Comparison of ENCODE assay signal across 19 cellular contexts in the genomic region with DNA sequence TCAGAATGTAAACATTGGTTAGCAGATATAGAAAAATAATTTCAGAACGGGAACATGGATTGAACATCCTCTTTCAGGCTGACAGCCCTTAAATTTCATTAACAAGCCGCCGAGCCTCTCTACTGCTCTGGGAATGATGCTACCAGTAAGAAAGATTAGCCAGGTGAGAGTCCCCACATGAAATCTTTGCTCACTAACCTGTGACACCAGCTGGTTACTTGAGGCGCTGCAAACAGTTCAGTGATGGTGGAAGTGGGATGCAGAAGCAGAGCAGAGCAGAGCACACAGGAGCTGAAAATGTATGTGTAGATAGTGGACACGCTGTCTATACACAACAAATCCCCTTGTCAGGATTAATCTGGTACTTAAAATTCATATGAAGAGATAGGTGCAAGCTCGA.
DNase-seq lines count a peak whose midpoint lies in the region; ATAC-seq and TF ChIP-seq lines count a peak whose summit lies in the region.
"Had no signal": no experiment of that assay in that cellular context is flagged by ENCODE, and none has a peak within 500 bp of the region (broad histone marks: within the 10 kb centered on the region; RNA-seq: fewer than 3 reads in every experiment).

No MANE protein-coding gene starts in this region.

- peaks cover 60% of the 10 kb centered on the region for H3K27me3 ChIP-seq in smooth muscle cell (ENCODE audit: low read depth)
- H3K27me3 ChIP-seq: ascending aorta, vagina had no signal

- peak overlapping the region; percentile 62 for H3K4me3 ChIP-seq in smooth muscle cell
- H3K4me3 ChIP-seq: lung, vagina had no signal

- H3K79me2 ChIP-seq in smooth muscle cell (ENCODE audit: low read depth), result no peaks in the 10 kb centered on the region

- H3K4me3 Mint-ChIP-seq in endothelial cell (ENCODE audit: unreplicated experiment), result peak overlapping the region; percentile 63
- H3K4me3 Mint-ChIP-seq: activated CD4-positive, alpha-beta T cell treated with anti-CD3 and anti-CD28 coated beads, Interleukin-2, amount 10 ng/mL, durations not matched to agents 7 days and 5 days; CD4-positive, CD25-positive, alpha-beta regulatory T cell; natural killer cell treated with Interleukin-12 subunit alpha and Interleukin-12 subunit beta and Interleukin-15 and Interleukin-18, amount 100 ng/mL, for 72 hours had no signal

- H3K27ac Mint-ChIP-seq in endothelial cell (ENCODE audit: unreplicated experiment), result peak overlapping the region; percentile 37
- H3K27ac Mint-ChIP-seq: activated CD4-positive, alpha-beta T cell treated with anti-CD3 and anti-CD28 coated beads, Interleukin-2, amount 10 ng/mL, durations not matched to agents 7 days and 5 days; CD4-positive, CD25-positive, alpha-beta regulatory T cell; natural killer cell treated with Interleukin-12 subunit alpha and Interleukin-12 subunit beta and Interleukin-15 and Interleukin-18, amount 100 ng/mL, for 72 hours had no signal

- TF ChIP-seq POLR2A in GM18505 (IDR thresholded peaks at IDR 0.05; ENCODE audit: borderline replicate concordance, extremely low read depth, insufficient read depth, insufficient read length), result no peak

- no peak overlapping the region for H3K9ac ChIP-seq in smooth muscle cell (ENCODE audit: low read depth)

- no peaks in the 10 kb centered on the region for H3K36me3 ChIP-seq in smooth muscle cell (ENCODE audit: low read depth)
- H3K36me3 ChIP-seq: ascending aorta, stomach, vagina had no signal

- no peak overlapping the region for H2AFZ ChIP-seq in smooth muscle cell (ENCODE audit: low read depth)

- H3F3A ChIP-seq in smooth muscle cell (ENCODE audit: low read depth), result peaks cover 4% of the 10 kb centered on the region

- H3K4me2 ChIP-seq in smooth muscle cell, result no peak overlapping the region

- no peak overlapping the region for H3K27ac ChIP-seq in smooth muscle cell (ENCODE audit: low read depth)
- H3K27ac ChIP-seq: ascending aorta, stomach, vagina had no signal

- 59% methylated on average over 6 of the region's 6 CpGs for WGBS in smooth muscle cell (ENCODE audit: low lambda C conversion rate)

- H3K27me3 Mint-ChIP-seq in endothelial cell (ENCODE audit: unreplicated experiment), result peaks cover 20% of the 10 kb centered on the region

- H3K36me3 Mint-ChIP-seq in endothelial cell (ENCODE audit: low read depth, unreplicated experiment), result peaks cover 3% of the 10 kb centered on the region
- H3K36me3 Mint-ChIP-seq: CD4-positive, CD25-positive, alpha-beta regulatory T cell; natural killer cell treated with Interleukin-12 subunit alpha and Interleukin-12 subunit beta and Interleukin-15 and Interleukin-18, amount 100 ng/mL, for 72 hours had no signal

- peaks cover 15% of the 10 kb centered on the region for H3K4me1 ChIP-seq in smooth muscle cell (ENCODE audit: low read depth)
- H3K4me1 ChIP-seq: ascending aorta, vagina had no signal

- ATAC-seq in GM18505 (IDR thresholded peaks at IDR 0.05; ENCODE audit: unreplicated experiment), result no peak
- ATAC-seq: natural killer cell treated with Interleukin-12 subunit alpha and Interleukin-12 subunit beta and Interleukin-15 and Interleukin-18, amount 100 ng/mL, for 72 hours; Panc1 had no signal

- TF ChIP-seq CTCF in endothelial cell (IDR thresholded peaks at IDR 0.05; ENCODE audit: unreplicated experiment), result no peak
- no peak for TF ChIP-seq CTCF in smooth muscle cell (IDR thresholded peaks at IDR 0.05; ENCODE audit: borderline replicate concordance, insufficient read depth, poor library complexity, severe bottlenecking)

- H4K20me1 ChIP-seq in smooth muscle cell (ENCODE audit: low read depth), result no peaks in the 10 kb centered on the region

- H3K9me3 Mint-ChIP-seq in endothelial cell (ENCODE audit: unreplicated experiment), result no peaks in the 10 kb centered on the region
- H3K9me3 Mint-ChIP-seq: activated CD4-positive, alpha-beta T cell treated with anti-CD3 and anti-CD28 coated beads, Interleukin-2, amount 10 ng/mL, durations not matched to agents 7 days and 5 days; natural killer cell treated with Interleukin-12 subunit alpha and Interleukin-12 subunit beta and Interleukin-15 and Interleukin-18, amount 100 ng/mL, for 72 hours had no signal

- H3K9me3 ChIP-seq in smooth muscle cell (replicated peaks; ENCODE audit: low read depth), result no peaks in the 10 kb centered on the region
- H3K9me3 ChIP-seq: ascending aorta, vagina had no signal

- peak; percentile 29 to 60 for DNase-seq in NCI-H524 (lab: John Stamatoyannopoulos, UW)
- DNase-seq in NCI-H524 treated with DMSO at 0.1 percent for 48 hours (lab: John Stamatoyannopoulos, UW), result no peak
- peak; percentile 7 for DNase-seq in NCI-H2107 (lab: John Stamatoyannopoulos, UW)
- DNase-seq in endothelial cell (ENCODE audit: low spot score), result no peak
- no peak for DNase-seq in smooth muscle cell (lab: John Stamatoyannopoulos, UW; ENCODE audit: unreplicated experiment)
- no peak for DNase-seq in effector CD4-positive, alpha-beta T cell
- DNase-seq in T-helper 1 cell, result no peak
- DNase-seq: activated CD4-positive, alpha-beta T cell treated with anti-CD3 and anti-CD28 coated beads, Interleukin-2, amount 10 ng/mL, durations not matched to agents 7 days and 5 days; activated naive CD4-positive, alpha-beta T cell treated with Interleukin-2 at 50 U/mL for 16 hours; CD4-positive, CD25-positive, alpha-beta regulatory T cell; HCEC 1CT; NCI-H446 treated with DMSO at 0.1 percent for 48 hours; stomach had no signal

- H3K4me1 Mint-ChIP-seq in endothelial cell (ENCODE audit: unreplicated experiment), result peaks cover 8% of the 10 kb centered on the region

Comparison
In these comparisons a context has a peak if more than half of its experiments do, and no peak if none do; other contexts are left out.
1. DNase-seq: peak in NCI-H524 (2 of 2) and NCI-H2107 (single experiment); none in NCI-H524 treated with DMSO at 0.1 percent for 48 hours (single experiment), endothelial cell (single experiment), smooth muscle cell (single experiment), effector CD4-positive, alpha-beta T cell (single experiment) and T-helper 1 cell (0 of 5).